9 cellular contexts compared by ENCODE assay signal in genomic region chr4:114384629-114385028, GRCh38.
DNase-seq lines count a peak whose midpoint lies in the region; ATAC-seq and TF ChIP-seq lines count a peak whose summit lies in the region.
"Had no signal": no experiment of that assay in that cellular context is flagged by ENCODE, and none has a peak within 500 bp of the region (broad histone marks: within the 10 kb centered on the region; RNA-seq: fewer than 3 reads in every experiment).

No MANE protein-coding gene starts in this region.

- H3K4me1 ChIP-seq in cardiac muscle cell (ENCODE audit: low read depth): peaks cover 12% of the 10 kb centered on the region

- H3K36me3 Mint-ChIP-seq in type B pancreatic cell: no peaks in the 10 kb centered on the region
- no peaks in the 10 kb centered on the region for H3K36me3 Mint-ChIP-seq in activated CD4-positive, alpha-beta memory T cell treated with anti-CD3 and anti-CD28 coated beads, Interleukin-2, amount 10 ng/mL, durations not matched to agents 7 days and 5 days (ENCODE audit: low read depth)
- H3K36me3 Mint-ChIP-seq: activated naive CD8-positive, alpha-beta T cell treated with anti-CD3 and anti-CD28 coated beads, Interleukin-2, amount 10 ng/mL, durations not matched to agents 7 days and 5 days had no signal

- DNase-seq in cardiac muscle cell (ENCODE audit: low read depth in 1 of 2, low spot score in 1 of 2): peak; percentile 49 to 68
- DNase-seq in left ventricle myocardium superior: no peak
- DNase-seq in OCI-M1 (lab: John Stamatoyannopoulos, UW): peak; percentile 64
- DNase-seq in fibroblast of the conjunctiva (ENCODE audit: low read depth): peak; percentile 57
- no peak for DNase-seq in type B pancreatic cell (ENCODE audit: extremely low spot score, unreplicated experiment)
- DNase-seq in activated CD4-positive, alpha-beta memory T cell treated with anti-CD3 and anti-CD28 coated beads, Interleukin-2, amount 10 ng/mL, durations not matched to agents 7 days and 5 days: no peak
- DNase-seq in stimulated activated CD4-positive, alpha-beta T cell treated with anti-CD3 and anti-CD28 coated beads, Interleukin-4, amount 100 ng/mL, for 4 hours: no peak
- DNase-seq: activated naive CD8-positive, alpha-beta T cell treated with anti-CD3 and anti-CD28 coated beads, Interleukin-2, amount 10 ng/mL, durations not matched to agents 7 days and 5 days had no signal

- no peak overlapping the region for H3K27ac ChIP-seq in cardiac muscle cell

- H3K4me3 Mint-ChIP-seq in type B pancreatic cell: no peak overlapping the region
- H3K4me3 Mint-ChIP-seq in activated CD4-positive, alpha-beta memory T cell treated with anti-CD3 and anti-CD28 coated beads, Interleukin-2, amount 10 ng/mL, durations not matched to agents 7 days and 5 days: no peak overlapping the region
- H3K4me3 Mint-ChIP-seq: activated naive CD8-positive, alpha-beta T cell treated with anti-CD3 and anti-CD28 coated beads, Interleukin-2, amount 10 ng/mL, durations not matched to agents 7 days and 5 days had no signal

- no peak overlapping the region for H3K4me3 ChIP-seq in cardiac muscle cell

- no peak for ATAC-seq in left ventricle myocardium superior
- ATAC-seq in HG03025 (IDR thresholded peaks at IDR 0.05; ENCODE audit: low FRiP score, unreplicated experiment): no peak

- H3K36me3 ChIP-seq in cardiac muscle cell: no peaks in the 10 kb centered on the region

- peak; percentile 53 for TF ChIP-seq CTCF in cardiac muscle cell (IDR thresholded peaks at IDR 0.05; ENCODE audit: low read depth, low read length)
- peak; percentile 79 for TF ChIP-seq CTCF in type B pancreatic cell (conservative IDR thresholded peaks at IDR 0.05)

- POLR2A ChIA-PET in activated CD4-positive, alpha-beta memory T cell treated with anti-CD3 and anti-CD28 coated beads, Interleukin-2, amount 10 ng/mL, durations not matched to agents 7 days and 5 days (lab: Charles Lee): interaction anchor here (0.7 kb wide), 1 partner anchor 860 kb away, joined by 4 read pairs; no protein-coding TSS in a partner anchor

- H3K9me3 Mint-ChIP-seq in type B pancreatic cell: no peaks in the 10 kb centered on the region
- no peaks in the 10 kb centered on the region for H3K9me3 Mint-ChIP-seq in activated CD4-positive, alpha-beta memory T cell treated with anti-CD3 and anti-CD28 coated beads, Interleukin-2, amount 10 ng/mL, durations not matched to agents 7 days and 5 days
- H3K9me3 Mint-ChIP-seq: activated naive CD8-positive, alpha-beta T cell treated with anti-CD3 and anti-CD28 coated beads, Interleukin-2, amount 10 ng/mL, durations not matched to agents 7 days and 5 days had no signal

- no peaks in the 10 kb centered on the region for H3K27me3 ChIP-seq in cardiac muscle cell

- H3K9me3 ChIP-seq in cardiac muscle cell (ENCODE audit: low read depth): no peaks in the 10 kb centered on the region

- no peak overlapping the region for H3K27ac Mint-ChIP-seq in type B pancreatic cell
- no peak overlapping the region for H3K27ac Mint-ChIP-seq in activated CD4-positive, alpha-beta memory T cell treated with anti-CD3 and anti-CD28 coated beads, Interleukin-2, amount 10 ng/mL, durations not matched to agents 7 days and 5 days
- H3K27ac Mint-ChIP-seq: activated naive CD8-positive, alpha-beta T cell treated with anti-CD3 and anti-CD28 coated beads, Interleukin-2, amount 10 ng/mL, durations not matched to agents 7 days and 5 days had no signal

- CTCF ChIA-PET in activated CD4-positive, alpha-beta memory T cell treated with anti-CD3 and anti-CD28 coated beads, Interleukin-2, amount 10 ng/mL, durations not matched to agents 7 days and 5 days (lab: Charles Lee): interaction anchor here (0.7 to 1.1 kb wide), 2 partner anchors 311 to 1107 kb away, joined by 3 read pairs; no protein-coding TSS in a partner anchor

- peaks cover 3% of the 10 kb centered on the region for H3K27me3 Mint-ChIP-seq in type B pancreatic cell
- no peaks in the 10 kb centered on the region for H3K27me3 Mint-ChIP-seq in activated CD4-positive, alpha-beta memory T cell treated with anti-CD3 and anti-CD28 coated beads, Interleukin-2, amount 10 ng/mL, durations not matched to agents 7 days and 5 days

- intact Hi-C loops in left ventricle myocardium superior (cut with micrococcal nuclease): loop anchor here (5.0 to 10.0 kb wide), 3 partner anchors 273 to 602 kb away; no protein-coding TSS in a partner anchor

- H3K4me1 Mint-ChIP-seq in type B pancreatic cell (ENCODE audit: unreplicated experiment): no peaks in the 10 kb centered on the region
- no peaks in the 10 kb centered on the region for H3K4me1 Mint-ChIP-seq in activated CD4-positive, alpha-beta memory T cell treated with anti-CD3 and anti-CD28 coated beads, Interleukin-2, amount 10 ng/mL, durations not matched to agents 7 days and 5 days
- H3K4me1 Mint-ChIP-seq: activated naive CD8-positive, alpha-beta T cell treated with anti-CD3 and anti-CD28 coated beads, Interleukin-2, amount 10 ng/mL, durations not matched to agents 7 days and 5 days had no signal

Comparison
In these comparisons a context has a peak if more than half of its experiments do, and no peak if none do; other contexts are left out.
1. DNase-seq: peak in cardiac muscle cell (2 of 2), OCI-M1 (single experiment) and fibroblast of the conjunctiva (single experiment); none in left ventricle myocardium superior (single experiment), type B pancreatic cell (single experiment), activated CD4-positive, alpha-beta memory T cell treated with anti-CD3 and anti-CD28 coated beads, Interleukin-2, amount 10 ng/mL, durations not matched to agents 7 days and 5 days (single experiment) and stimulated activated CD4-positive, alpha-beta T cell treated with anti-CD3 and anti-CD28 coated beads, Interleukin-4, amount 100 ng/mL, for 4 hours (0 of 2).